In the genomic region with DNA sequence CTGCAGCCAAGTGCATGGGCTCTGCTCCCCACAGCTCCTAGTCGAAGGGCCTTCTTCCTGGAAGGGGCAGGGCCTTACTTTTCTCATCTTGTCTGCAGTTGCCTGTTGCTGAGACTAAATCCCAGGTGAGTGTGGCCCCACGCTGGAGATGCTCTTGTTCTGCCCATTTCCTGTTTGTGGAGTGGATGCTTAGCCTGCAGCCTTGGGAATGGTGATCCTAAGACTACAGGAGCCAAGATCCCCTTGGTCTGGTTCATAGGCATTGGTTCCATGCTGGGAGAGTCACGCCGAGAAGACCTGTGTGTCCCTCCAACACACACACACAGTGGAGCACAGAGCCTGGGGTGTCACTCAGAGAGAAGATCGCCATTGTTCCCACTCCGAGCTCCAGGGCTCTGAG, we compare ENCODE assay signal across 22 cellular contexts. TPM values are rescaled to one million over a fixed set of nuclear protein-coding genes. Genes with fewer than 3 reads are reported as not detected.
DNase-seq lines count a peak whose midpoint lies in the region; ATAC-seq, FAIRE-seq and TF ChIP-seq lines count a peak whose summit lies in the region.
"Had no signal": no experiment of that assay in that cellular context is flagged by ENCODE, and none has a peak within 500 bp of the region (broad histone marks: within the 10 kb centered on the region; RNA-seq: fewer than 3 reads in every experiment).

No MANE protein-coding gene starts in this region.

- no peaks in the 10 kb centered on the region for H3K9me3 ChIP-seq in CD4-positive, alpha-beta T cell (ENCODE audit: control insufficient read depth, low read length)
- H3K9me3 ChIP-seq: HAP-1 had no signal

- no peaks in the 10 kb centered on the region for H3K36me3 Mint-ChIP-seq in activated CD4-positive, alpha-beta T cell treated with anti-CD3 and anti-CD28 coated beads, Interleukin-2, amount 10 ng/mL, durations not matched to agents 24 days and 14 days (ENCODE audit: low read depth)
- H3K36me3 Mint-ChIP-seq in CD4-positive, alpha-beta T cell (ENCODE audit: low read depth): no peaks in the 10 kb centered on the region
- H3K36me3 Mint-ChIP-seq in T-cell: no peaks in the 10 kb centered on the region
- H3K36me3 Mint-ChIP-seq: CD14-positive monocyte; CD8-positive, alpha-beta memory T cell had no signal

- peaks cover 7% of the 10 kb centered on the region for H3K27me3 Mint-ChIP-seq in activated CD4-positive, alpha-beta T cell treated with anti-CD3 and anti-CD28 coated beads, Interleukin-2, amount 10 ng/mL, durations not matched to agents 24 days and 14 days
- no peaks in the 10 kb centered on the region for H3K27me3 Mint-ChIP-seq in CD4-positive, alpha-beta T cell
- no peaks in the 10 kb centered on the region for H3K27me3 Mint-ChIP-seq in T-cell

- no peaks in the 10 kb centered on the region for H3K27me3 ChIP-seq in CD4-positive, alpha-beta T cell (ENCODE audit: control insufficient read depth, insufficient read depth, low read length)
- H3K27me3 ChIP-seq: BLaER1 had no signal

- no peak overlapping the region for H3K27ac ChIP-seq in CD4-positive, alpha-beta T cell (ENCODE audit: low read depth, low read length)
- H3K27ac ChIP-seq: 22Rv1, A549, BLaER1 had no signal

- no peak overlapping the region for H3K4me3 Mint-ChIP-seq in activated CD4-positive, alpha-beta T cell treated with anti-CD3 and anti-CD28 coated beads, Interleukin-2, amount 10 ng/mL, durations not matched to agents 24 days and 14 days
- peak overlapping the region; percentile 43 for H3K4me3 Mint-ChIP-seq in CD4-positive, alpha-beta T cell
- H3K4me3 Mint-ChIP-seq in T-cell: no peak overlapping the region
- H3K4me3 Mint-ChIP-seq: CD14-positive monocyte; CD8-positive, alpha-beta memory T cell had no signal

- peak; percentile 53 for DNase-seq in activated CD4-positive, alpha-beta T cell treated with anti-CD3 and anti-CD28 coated beads, Interleukin-2, amount 10 ng/mL, durations not matched to agents 24 days and 14 days
- DNase-seq in activated CD4-positive, alpha-beta T cell treated with anti-CD3 and anti-CD28 coated beads, Interleukin-2, amount 50 U/mL, for 1 hour: no peak
- DNase-seq in CD4-positive, alpha-beta T cell: no peak
- DNase-seq in T-cell (no peak), urothelium cell line (ENCODE audit: low spot score) (no peak), SHP77 treated with DMSO at 0.1 percent for 48 hours (lab: John Stamatoyannopoulos, UW) (no peak)
- DNase-seq: AML-193; CD8-positive, alpha-beta memory T cell; COR-L47; DMS 273 treated with DMSO at 0.1 percent for 48 hours; DMS53 had no signal

- H3K4me1 Mint-ChIP-seq in activated CD4-positive, alpha-beta T cell treated with anti-CD3 and anti-CD28 coated beads, Interleukin-2, amount 10 ng/mL, durations not matched to agents 24 days and 14 days: peaks cover 9% of the 10 kb centered on the region
- H3K4me1 Mint-ChIP-seq in CD4-positive, alpha-beta T cell (ENCODE audit: low read depth): peaks cover 49% of the 10 kb centered on the region
- peaks cover 33 to 44% (median 38%) of the 10 kb centered on the region in 3 donors for H3K4me1 Mint-ChIP-seq in T-cell
- H3K4me1 Mint-ChIP-seq: CD14-positive monocyte had no signal

- peak; percentile 74 for FAIRE-seq in urothelium cell line (lab: Jason Lieb, UNC)
- FAIRE-seq: A549, G401.6, GM12891, GM18507 had no signal

- peaks cover 4% of the 10 kb centered on the region for H3K9me3 Mint-ChIP-seq in activated CD4-positive, alpha-beta T cell treated with anti-CD3 and anti-CD28 coated beads, Interleukin-2, amount 10 ng/mL, durations not matched to agents 24 days and 14 days
- peaks cover 5% of the 10 kb centered on the region for H3K9me3 Mint-ChIP-seq in CD4-positive, alpha-beta T cell
- H3K9me3 Mint-ChIP-seq in T-cell: no peaks in the 10 kb centered on the region
- H3K9me3 Mint-ChIP-seq: CD8-positive, alpha-beta memory T cell had no signal

- no peak for ATAC-seq in CD4-positive, alpha-beta T cell (ENCODE audit: poor library complexity)
- ATAC-seq in T-cell (replicated peaks in 1 of 4) (no peak), GM18520 (IDR thresholded peaks at IDR 0.05; ENCODE audit: unreplicated experiment) (no peak)
- ATAC-seq: A549 had no signal

- H3K27ac Mint-ChIP-seq in activated CD4-positive, alpha-beta T cell treated with anti-CD3 and anti-CD28 coated beads, Interleukin-2, amount 10 ng/mL, durations not matched to agents 24 days and 14 days: no peak overlapping the region
- H3K27ac Mint-ChIP-seq in CD4-positive, alpha-beta T cell: no peak overlapping the region
- H3K27ac Mint-ChIP-seq in T-cell: peak overlapping the region; percentile 17 to 41
- H3K27ac Mint-ChIP-seq: CD8-positive, alpha-beta memory T cell had no signal

- intact Hi-C loops in activated CD4-positive, alpha-beta T cell treated with anti-CD3 and anti-CD28 coated beads, Interleukin-2, amount 10 ng/mL, durations not matched to agents 24 days and 14 days (cut with micrococcal nuclease): no loop called here
- intact Hi-C loops in CD4-positive, alpha-beta T cell (cut with DNase I, micrococcal nuclease): no loop called here

- POLR2A ChIA-PET in CD4-positive, alpha-beta T cell (lab: Charles Lee): interaction anchor here (0.9 to 1.2 kb wide), 2 partner anchors 9 to 71 kb away, joined by 3 to 4 read pairs; no protein-coding TSS in a partner anchor
- POLR2A ChIA-PET in T-cell (lab: Charles Lee): no interaction called here

- TF ChIP-seq CTCF in CD4-positive, alpha-beta T cell (IDR thresholded peaks at IDR 0.05): no peak

- CTCF ChIA-PET in CD4-positive, alpha-beta T cell (lab: Charles Lee): no interaction called here
- CTCF ChIA-PET in T-cell (lab: Charles Lee): interaction anchor here in 1 of 2 donors (0.6 kb wide), 1 partner anchor 462 kb away, joined by 3 read pairs; no protein-coding TSS in a partner anchor

RNA-seq across cellular contexts. Expression of a gene that starts 23.5 kb away (rescaled TPM):
- total RNA-seq in activated CD4-positive, alpha-beta T cell treated with anti-CD3 and anti-CD28 coated beads, Interleukin-2, amount 10 ng/mL, durations not matched to agents 24 days and 14 days: not detected in 2 replicates
- under 1 TPM; 0.47 to 0.52 TPM for total RNA-seq in CD4-positive, alpha-beta T cell
- total RNA-seq in T-cell: 1 to 10 TPM in 3 of 5 donors, under 1 TPM in 2; 0.92 to 4.5 (median 2.6) TPM
- total RNA-seq: CD8-positive, alpha-beta memory T cell; H4; HT-29 had no signal

RNA-seq across cellular contexts. Expression of a gene that starts 32.1 kb away (rescaled TPM):
- 84.5 and 85.4 TPM in 2 replicates for total RNA-seq in activated CD4-positive, alpha-beta T cell treated with anti-CD3 and anti-CD28 coated beads, Interleukin-2, amount 10 ng/mL, durations not matched to agents 24 days and 14 days
- total RNA-seq in CD4-positive, alpha-beta T cell: 10 to 100 TPM; 68.4 to 69.4 TPM
- total RNA-seq in T-cell: 10 to 100 TPM; 61.5 to 97.8 (median 78.8) TPM

Comparison
In these comparisons a context has a peak if more than half of its experiments do, and no peak if none do; other contexts are left out.
1. H3K27ac Mint-ChIP-seq: peak in T-cell (2 of 2); none in activated CD4-positive, alpha-beta T cell treated with anti-CD3 and anti-CD28 coated beads, Interleukin-2, amount 10 ng/mL, durations not matched to agents 24 days and 14 days (single experiment) and CD4-positive, alpha-beta T cell (single experiment).